21 cellular contexts compared by ENCODE assay signal in the genomic region with DNA sequence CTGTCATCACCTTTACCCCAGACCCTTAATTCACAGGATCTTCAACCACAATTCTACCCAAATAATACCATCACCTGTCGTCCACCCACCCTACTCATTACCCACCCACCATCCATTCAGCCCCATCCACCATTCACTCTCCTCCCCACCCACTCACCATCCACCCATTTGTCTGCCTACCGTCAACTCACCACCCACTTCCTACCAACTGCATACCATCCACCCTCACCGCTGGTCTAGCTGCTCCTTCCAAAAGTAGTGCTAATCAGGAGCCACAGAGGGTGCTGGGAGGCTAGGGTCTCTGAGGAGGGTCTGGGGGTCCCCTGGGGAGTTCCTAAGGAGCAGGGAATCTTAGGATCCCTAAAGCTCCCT. TPM values are rescaled to one million over a fixed set of nuclear protein-coding genes. Genes with fewer than 3 reads are reported as not detected.
DNase-seq lines count a peak whose midpoint lies in the region; ATAC-seq and TF ChIP-seq lines count a peak whose summit lies in the region.
"Had no signal": no experiment of that assay in that cellular context is flagged by ENCODE, and none has a peak within 500 bp of the region (broad histone marks: within the 10 kb centered on the region; RNA-seq: fewer than 3 reads in every experiment).

No MANE protein-coding gene starts in this region.

- DNase-seq in activated T-cell treated with anti-CD3 and anti-CD28 coated beads, Interleukin-2, amount 50 U/mL, for 48 hours = peak; percentile 6 to 12
- no peak for DNase-seq in activated T-cell treated with anti-CD3 and anti-CD28 coated beads for 4 hours
- peak; percentile 36 for DNase-seq in chondrocyte (ENCODE audit: low spot score)
- DNase-seq in left lobe of liver (ENCODE audit: low spot score) = peak; percentile 23
- peak; percentile 32 for DNase-seq in type B pancreatic cell (ENCODE audit: extremely low spot score, unreplicated experiment)
- DNase-seq in HAP-1 (ENCODE audit: low spot score in 2 of 2) = no peak
- DNase-seq: ACHN, DND-41, NCI-H1092 treated with DMSO at 0.1 percent for 48 hours, NCI-H1436 treated with DMSO at 0.1 percent for 48 hours, NCI-H1930, NCI-H226, NCI-H510A treated with DMSO at 0.1 percent for 48 hours, NCI-H748 treated with DMSO at 0.1 percent for 48 hours, PC-9, SHP77 treated with DMSO at 0.1 percent for 48 hours had no signal

- H3K9me3 ChIP-seq in HAP-1 = peaks cover 4% of the 10 kb centered on the region; the same call in 1 of the 2 replicates

- H3K4me1 Mint-ChIP-seq in chondrocyte (ENCODE audit: low read depth) (peaks cover 12% of the 10 kb centered on the region), type B pancreatic cell (ENCODE audit: unreplicated experiment) (no peaks in the 10 kb centered on the region)

- TF ChIP-seq CTCF in chondrocyte (IDR thresholded peaks at IDR 0.05) (no peak), type B pancreatic cell (conservative IDR thresholded peaks at IDR 0.05) (no peak)

- in situ Hi-C loops in HAP-1 (cut with MboI; ENCODE audit: low sequenced_read_pairs) = no loop called here

- H3K27me3 Mint-ChIP-seq in chondrocyte (ENCODE audit: low read depth) = no peaks in the 10 kb centered on the region
- peaks cover 3% of the 10 kb centered on the region for H3K27me3 Mint-ChIP-seq in type B pancreatic cell
- H3K27me3 Mint-ChIP-seq: CD4-positive, alpha-beta T cell had no signal

- no peaks in the 10 kb centered on the region for H3K36me3 Mint-ChIP-seq in chondrocyte (ENCODE audit: low read depth)
- H3K36me3 Mint-ChIP-seq in type B pancreatic cell = no peaks in the 10 kb centered on the region

- H3K4me3 Mint-ChIP-seq in chondrocyte (ENCODE audit: unreplicated experiment) (no peak overlapping the region), type B pancreatic cell (no peak overlapping the region)
- H3K4me3 Mint-ChIP-seq: CD4-positive, alpha-beta T cell; H9 had no signal

- no peaks in the 10 kb centered on the region for H3K36me3 ChIP-seq in HAP-1 (replicated peaks)
- H3K36me3 ChIP-seq: BLaER1 had no signal

- H3K4me1 ChIP-seq in HAP-1 = no peaks in the 10 kb centered on the region

- H3K27ac Mint-ChIP-seq in chondrocyte (ENCODE audit: unreplicated experiment) = no peak overlapping the region
- H3K27ac Mint-ChIP-seq in type B pancreatic cell = no peak overlapping the region
- H3K27ac Mint-ChIP-seq: CD4-positive, alpha-beta T cell; H9 had no signal

- no peak overlapping the region for H3K4me3 ChIP-seq in HAP-1
- H3K4me3 ChIP-seq: BLaER1, GM12878, PC-9 had no signal

- no peaks in the 10 kb centered on the region for H3K9me3 Mint-ChIP-seq in chondrocyte (ENCODE audit: low read depth)
- no peaks in the 10 kb centered on the region for H3K9me3 Mint-ChIP-seq in type B pancreatic cell
- H3K9me3 Mint-ChIP-seq: CD4-positive, alpha-beta T cell had no signal

- H3K27me3 ChIP-seq in HAP-1 (ENCODE audit: low read depth) = no peaks in the 10 kb centered on the region
- H3K27me3 ChIP-seq: BLaER1 had no signal

- no peak for ATAC-seq in left lobe of liver
- no peak for ATAC-seq in HG02970 (IDR thresholded peaks at IDR 0.05; ENCODE audit: low FRiP score, unreplicated experiment)
- ATAC-seq: GM12878 had no signal

RNA-seq across cellular contexts. Expression of a gene that starts 12.0 kb away (rescaled TPM):
- total RNA-seq in chondrocyte (351 to 496 TPM (median 486 TPM) in 3 replicates), left lobe of liver (501 TPM), type B pancreatic cell (ENCODE audit: low replicate concordance) (25.7 and 78.2 TPM in 2 replicates)

RNA-seq across cellular contexts. Expression of a gene that starts 13.5 kb away (rescaled TPM):
- 24.6 to 28.2 TPM (median 27.8 TPM) in 3 replicates for total RNA-seq in chondrocyte
- total RNA-seq in left lobe of liver = 1.8 TPM
- total RNA-seq in type B pancreatic cell (ENCODE audit: low replicate concordance) = 65.8 and 248 TPM in 2 replicates

Comparison
In these comparisons a context has a peak if more than half of its experiments do, and no peak if none do; other contexts are left out.
1. DNase-seq: peak in activated T-cell treated with anti-CD3 and anti-CD28 coated beads, Interleukin-2, amount 50 U/mL, for 48 hours (2 of 2), chondrocyte (single experiment), left lobe of liver (single experiment) and type B pancreatic cell (single experiment); none in activated T-cell treated with anti-CD3 and anti-CD28 coated beads for 4 hours (single experiment) and HAP-1 (0 of 2).